ENCODE assay signal across 18 cellular contexts in genomic region chr1:60895167-60896124, GRCh38.
DNase-seq lines count a peak whose midpoint lies in the region; ATAC-seq and TF ChIP-seq lines count a peak whose summit lies in the region.
"Had no signal": no experiment of that assay in that cellular context is flagged by ENCODE, and none has a peak within 500 bp of the region (broad histone marks: within the 10 kb centered on the region; RNA-seq: fewer than 3 reads in every experiment).

No MANE protein-coding gene starts in this region.

- no peaks in the 10 kb centered on the region for H3K9me3 ChIP-seq in right cardiac atrium (ENCODE audit: control insufficient read depth, low read length)
- H3K9me3 ChIP-seq: A549, SJSA1, testis had no signal

- no peak overlapping the region for H3K27ac Mint-ChIP-seq in activated T-helper 17 cell treated with anti-CD3 and anti-CD28 coated beads, Interleukin-2, amount 50 U/mL, for 72 hours
- H3K27ac Mint-ChIP-seq: activated CD4-positive, alpha-beta memory T cell treated with anti-CD3 and anti-CD28 coated beads, Interleukin-2, amount 10 ng/mL, durations not matched to agents 7 days and 5 days; activated naive CD4-positive, alpha-beta T cell treated with anti-CD3 and anti-CD28 coated beads, Interleukin-2, amount 50 U/mL, for 24 hours; activated T-cell treated with anti-CD3 and anti-CD28 coated beads, Interleukin-2, amount 50 U/mL, for 24 hours; naive thymus-derived CD4-positive, alpha-beta T cell; T-helper 17 cell had no signal

- peak; percentile 80 for DNase-seq in DMS 273 (lab: John Stamatoyannopoulos, UW; ENCODE audit: unreplicated experiment)
- peak; percentile 95 for DNase-seq in NCI-H2171 treated with DMSO at 0.1 percent for 48 hours (lab: John Stamatoyannopoulos, UW)
- DNase-seq in cardiac fibroblast (ENCODE audit: low read depth in 2 of 2): peak; percentile 33 to 68
- DNase-seq in right cardiac atrium: peak in 2 of 3 donors; percentile 33 to 60
- DNase-seq in GM19238 (ENCODE audit: insufficient read length, low spot score): no peak
- no peak for DNase-seq in activated CD4-positive, CD25-positive, alpha-beta regulatory T cell (lab: John Stamatoyannopoulos, UW)
- DNase-seq: activated CD4-positive, alpha-beta memory T cell treated with anti-CD3 and anti-CD28 coated beads, Interleukin-2, amount 10 ng/mL, durations not matched to agents 7 days and 5 days; activated T-cell treated with anti-CD3 and anti-CD28 coated beads, Interleukin-2, amount 50 U/mL, for 24 hours; brain microvascular endothelial cell; naive thymus-derived CD4-positive, alpha-beta T cell; NCI-H146; T-helper 17 cell; testis had no signal

- no peak overlapping the region for H3K4me3 ChIP-seq in cardiac fibroblast (replicated peaks in 1 of 2; ENCODE audit: low read depth in 2 of 2, low read length in 2 of 2)
- H3K4me3 ChIP-seq in right cardiac atrium (ENCODE audit: low read length): no peak overlapping the region
- H3K4me3 ChIP-seq: A549, SJSA1, testis had no signal

- TF ChIP-seq CTCF in cardiac fibroblast (IDR thresholded peaks at IDR 0.05; ENCODE audit: low read depth, low read length): no peak

- ATAC-seq in right cardiac atrium: peak; percentile 74 to 78
- ATAC-seq in GM21526 (IDR thresholded peaks at IDR 0.05; ENCODE audit: low FRiP score, unreplicated experiment): no peak
- ATAC-seq in activated T-helper 17 cell treated with anti-CD3 and anti-CD28 coated beads, Interleukin-2, amount 50 U/mL, for 72 hours (replicated peaks): no peak
- ATAC-seq: A549; naive thymus-derived CD4-positive, alpha-beta T cell; T-helper 17 cell had no signal

- H3K4me3 Mint-ChIP-seq in activated T-helper 17 cell treated with anti-CD3 and anti-CD28 coated beads, Interleukin-2, amount 50 U/mL, for 72 hours: no peak overlapping the region
- H3K4me3 Mint-ChIP-seq: activated CD4-positive, alpha-beta memory T cell treated with anti-CD3 and anti-CD28 coated beads, Interleukin-2, amount 10 ng/mL, durations not matched to agents 7 days and 5 days; activated naive CD4-positive, alpha-beta T cell treated with anti-CD3 and anti-CD28 coated beads, Interleukin-2, amount 50 U/mL, for 24 hours; activated T-cell treated with anti-CD3 and anti-CD28 coated beads, Interleukin-2, amount 50 U/mL, for 24 hours; naive thymus-derived CD4-positive, alpha-beta T cell; T-helper 17 cell had no signal

- H3K27me3 ChIP-seq in right cardiac atrium (ENCODE audit: control insufficient read depth, insufficient read depth): no peaks in the 10 kb centered on the region
- H3K27me3 ChIP-seq: SJSA1, testis had no signal

- H3K27ac ChIP-seq in right cardiac atrium (ENCODE audit: low read length): peak overlapping the region; percentile 82
- H3K27ac ChIP-seq: A549, brain microvascular endothelial cell, SJSA1, testis had no signal

- intact Hi-C loops in right cardiac atrium (cut with DNase I): no loop called here

- 48% methylated on average over 10 of the region's 10 CpGs for WGBS in right cardiac atrium

- H3K4me1 ChIP-seq in right cardiac atrium (ENCODE audit: control insufficient read depth, insufficient read depth, low read length): no peaks in the 10 kb centered on the region
- H3K4me1 ChIP-seq: A549, SJSA1, testis had no signal

- peaks cover 32% of the 10 kb centered on the region for H3K27me3 Mint-ChIP-seq in activated T-helper 17 cell treated with anti-CD3 and anti-CD28 coated beads, Interleukin-2, amount 50 U/mL, for 72 hours

- H3K4me1 Mint-ChIP-seq in activated T-helper 17 cell treated with anti-CD3 and anti-CD28 coated beads, Interleukin-2, amount 50 U/mL, for 72 hours: no peaks in the 10 kb centered on the region
- H3K4me1 Mint-ChIP-seq: activated CD4-positive, alpha-beta memory T cell treated with anti-CD3 and anti-CD28 coated beads, Interleukin-2, amount 10 ng/mL, durations not matched to agents 7 days and 5 days; activated naive CD4-positive, alpha-beta T cell treated with anti-CD3 and anti-CD28 coated beads, Interleukin-2, amount 50 U/mL, for 24 hours; naive thymus-derived CD4-positive, alpha-beta T cell; T-helper 17 cell had no signal

- H3K36me3 Mint-ChIP-seq in activated T-helper 17 cell treated with anti-CD3 and anti-CD28 coated beads, Interleukin-2, amount 50 U/mL, for 72 hours (ENCODE audit: low read depth): no peaks in the 10 kb centered on the region
- H3K36me3 Mint-ChIP-seq: activated naive CD4-positive, alpha-beta T cell treated with anti-CD3 and anti-CD28 coated beads, Interleukin-2, amount 50 U/mL, for 24 hours; naive thymus-derived CD4-positive, alpha-beta T cell had no signal

- no peaks in the 10 kb centered on the region for H3K9me3 Mint-ChIP-seq in activated T-helper 17 cell treated with anti-CD3 and anti-CD28 coated beads, Interleukin-2, amount 50 U/mL, for 72 hours
- H3K9me3 Mint-ChIP-seq: activated CD4-positive, alpha-beta memory T cell treated with anti-CD3 and anti-CD28 coated beads, Interleukin-2, amount 10 ng/mL, durations not matched to agents 7 days and 5 days; activated naive CD4-positive, alpha-beta T cell treated with anti-CD3 and anti-CD28 coated beads, Interleukin-2, amount 50 U/mL, for 24 hours; activated T-cell treated with anti-CD3 and anti-CD28 coated beads, Interleukin-2, amount 50 U/mL, for 24 hours; naive thymus-derived CD4-positive, alpha-beta T cell had no signal

Comparison
In these comparisons a context has a peak if more than half of its experiments do, and no peak if none do; other contexts are left out.
1. DNase-seq: peak in DMS 273 (single experiment), NCI-H2171 treated with DMSO at 0.1 percent for 48 hours (single experiment), cardiac fibroblast (2 of 2) and right cardiac atrium (2 of 3); none in GM19238 (single experiment) and activated CD4-positive, CD25-positive, alpha-beta regulatory T cell (0 of 4).
2. ATAC-seq: peak in right cardiac atrium (2 of 2); none in GM21526 (single experiment) and activated T-helper 17 cell treated with anti-CD3 and anti-CD28 coated beads, Interleukin-2, amount 50 U/mL, for 72 hours (single experiment).